Comparison of ENCODE assay signal across 8 cellular contexts in genomic region chr6:42745638-42746451, GRCh38. TPM values are rescaled to one million over a fixed set of nuclear protein-coding genes. Genes with fewer than 3 reads are reported as not detected.
DNase-seq lines count a peak whose midpoint lies in the region; ATAC-seq and TF ChIP-seq lines count a peak whose summit lies in the region.

A gene with protein sequence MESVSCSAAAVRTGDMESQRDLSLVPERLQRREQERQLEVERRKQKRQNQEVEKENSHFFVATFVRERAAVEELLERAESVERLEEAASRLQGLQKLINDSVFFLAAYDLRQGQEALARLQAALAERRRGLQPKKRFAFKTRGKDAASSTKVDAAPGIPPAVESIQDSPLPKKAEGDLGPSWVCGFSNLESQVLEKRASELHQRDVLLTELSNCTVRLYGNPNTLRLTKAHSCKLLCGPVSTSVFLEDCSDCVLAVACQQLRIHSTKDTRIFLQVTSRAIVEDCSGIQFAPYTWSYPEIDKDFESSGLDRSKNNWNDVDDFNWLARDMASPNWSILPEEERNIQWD (minus strand): TSS chr6:42746103. CDS start chr6:42746073, 30 bp downstream.

- peak within 1 kb of the TSS; percentile 97 for H3K4me3 ChIP-seq in HFF-Myc (replicated peaks; ENCODE audit: low read depth, low read length)
- peak within 1 kb of the TSS; percentile 86 to 97 for H3K4me3 ChIP-seq in gastroesophageal sphincter
- H3K4me3 ChIP-seq in neuronal stem cell (ENCODE audit: low read length in 2 of 2), result peak within 1 kb of the TSS; percentile 86 to 95
- H3K4me3 ChIP-seq in subcutaneous abdominal adipose tissue (ENCODE audit: low read depth in 1 of 5, low read length in 5 of 5), result peak within 1 kb of the TSS; percentile 98 to 100 (median 99)

- peak; percentile 93 for ATAC-seq in gastroesophageal sphincter

- peak within 1 kb of the TSS; percentile 100 for H3K27ac Mint-ChIP-seq in activated naive CD4-positive, alpha-beta T cell treated with anti-CD3 and anti-CD28 coated beads, Interleukin-2, amount 10 ng/mL, durations not matched to agents 7 days and 5 days

- H3K36me3 ChIP-seq in gastroesophageal sphincter (no peaks in the 10 kb centered on the region), neuronal stem cell (replicated peaks in 1 of 2; ENCODE audit: control insufficient read depth in 2 of 2, insufficient read depth in 2 of 2, low read length in 2 of 2) (peaks cover 0 to 12% of the 10 kb centered on the region in 2 donors), subcutaneous abdominal adipose tissue (ENCODE audit: control insufficient read depth in 5 of 5, insufficient read depth in 5 of 5, low read length in 5 of 5) (no peaks in the 10 kb centered on the region)

- H3K9ac ChIP-seq in neuronal stem cell (ENCODE audit: low read depth, low read length, poor library complexity), result peak within 1 kb of the TSS; percentile 93
- H3K9ac ChIP-seq in subcutaneous abdominal adipose tissue (ENCODE audit: low read length in 5 of 5), result peak within 1 kb of the TSS; percentile 84 to 98 (median 94)

- peak within 1 kb of the TSS; percentile 97 for H3K18ac ChIP-seq in neuronal stem cell (ENCODE audit: low read length)

- H3K9me3 ChIP-seq in gastroesophageal sphincter, result no peaks in the 10 kb centered on the region
- H3K9me3 ChIP-seq in neuronal stem cell (replicated peaks in 1 of 2; ENCODE audit: control insufficient read depth in 2 of 2, insufficient read depth in 1 of 2, low read depth in 1 of 2, low read length in 2 of 2), result no peaks in the 10 kb centered on the region
- no peaks in the 10 kb centered on the region for H3K9me3 ChIP-seq in subcutaneous abdominal adipose tissue (ENCODE audit: control insufficient read depth in 5 of 5, low read length in 5 of 5)

- peaks cover 35% of the 10 kb centered on the region for H3K4me1 Mint-ChIP-seq in activated naive CD4-positive, alpha-beta T cell treated with anti-CD3 and anti-CD28 coated beads, Interleukin-2, amount 10 ng/mL, durations not matched to agents 7 days and 5 days

- H3K4me1 ChIP-seq in gastroesophageal sphincter (peaks cover 0 to 47% (median 5%) of the 10 kb centered on the region in 3 donors), neuronal stem cell (ENCODE audit: control insufficient read depth in 2 of 2, insufficient read depth in 1 of 2, low read depth in 1 of 2, low read length in 2 of 2) (peaks cover 3 to 4% of the 10 kb centered on the region in 2 donors), subcutaneous abdominal adipose tissue (ENCODE audit: control insufficient read depth in 5 of 5, insufficient read depth in 5 of 5, low read length in 5 of 5) (peaks cover 4 to 40% (median 33%) of the 10 kb centered on the region in 5 donors)

- peak within 1 kb of the TSS; percentile 90 for H2BK5ac ChIP-seq in neuronal stem cell (ENCODE audit: low read length)

- H3K4me2 ChIP-seq in neuronal stem cell (ENCODE audit: insufficient read depth, low read length, poor library complexity, severe bottlenecking), result peak within 1 kb of the TSS; percentile 91

- H3K36me3 Mint-ChIP-seq in activated naive CD4-positive, alpha-beta T cell treated with anti-CD3 and anti-CD28 coated beads, Interleukin-2, amount 10 ng/mL, durations not matched to agents 7 days and 5 days, result peaks cover 29% of the 10 kb centered on the region

- H2AK5ac ChIP-seq in neuronal stem cell (ENCODE audit: low read depth, low read length), result peak within 1 kb of the TSS; percentile 81

- in situ Hi-C loops in SK-MEL-5 (cut with HindIII; ENCODE audit: low pct_unique_long_range_greater_than_20kb, low sequenced_read_pairs), result no loop called here

- peak; percentile 90 to 92 for TF ChIP-seq POLR2A in gastroesophageal sphincter (IDR thresholded peaks at IDR 0.05)

- peak within 1 kb of the TSS; percentile 94 for H2AFZ ChIP-seq in neuronal stem cell (ENCODE audit: low read length)

- no peak within 1 kb of the TSS for H2BK12ac ChIP-seq in neuronal stem cell (ENCODE audit: low read length)

- WGBS in gastroesophageal sphincter (ENCODE audit: low coverage in 1 of 2), 2 donors, result 0% methylated on average over 2 to 16 of the region's 57 CpGs
- no CpG with 5 or more reads among the region's 57 CpGs for WGBS in neuronal stem cell (ENCODE audit: extremely low coverage in 2 of 2, insufficient read length in 2 of 2, insufficient replicate concordance in 1 of 2), 2 donors

- H3K4me3 Mint-ChIP-seq in activated naive CD4-positive, alpha-beta T cell treated with anti-CD3 and anti-CD28 coated beads, Interleukin-2, amount 10 ng/mL, durations not matched to agents 7 days and 5 days, result peak within 1 kb of the TSS; percentile 100

- DNase-seq in GM04503 (ENCODE audit: low read depth) (peak; percentile 91), HFF-Myc (ENCODE audit: extremely low read depth, low read depth) (peak; percentile 95), NAMALWA (ENCODE audit: low spot score) (peak; percentile 99), SK-MEL-5 (ENCODE audit: low read depth, low spot score) (peak; percentile 98), neuronal stem cell (ENCODE audit: low spot score) (peak; percentile 98)
- DNase-seq in activated naive CD4-positive, alpha-beta T cell treated with anti-CD3 and anti-CD28 coated beads, Interleukin-2, amount 10 ng/mL, durations not matched to agents 7 days and 5 days, result peak; percentile 96

- peaks cover 10% of the 10 kb centered on the region for H3K27me3 Mint-ChIP-seq in activated naive CD4-positive, alpha-beta T cell treated with anti-CD3 and anti-CD28 coated beads, Interleukin-2, amount 10 ng/mL, durations not matched to agents 7 days and 5 days

- TF ChIP-seq EP300 in gastroesophageal sphincter (IDR thresholded peaks at IDR 0.05), result no peak

- no peaks in the 10 kb centered on the region for H3K27me3 ChIP-seq in gastroesophageal sphincter
- H3K27me3 ChIP-seq in neuronal stem cell (ENCODE audit: control insufficient read depth in 3 of 3, insufficient read depth in 3 of 3, low read depth in 1 of 3, low read length in 3 of 3), result no peaks in the 10 kb centered on the region
- H3K27me3 ChIP-seq in subcutaneous abdominal adipose tissue (ENCODE audit: control insufficient read depth in 5 of 5, insufficient read depth in 4 of 5, low read length in 5 of 5), result no peaks in the 10 kb centered on the region

- no peak within 1 kb of the TSS for H4K8ac ChIP-seq in neuronal stem cell (ENCODE audit: low read depth, low read length)

- H3K14ac ChIP-seq in neuronal stem cell (ENCODE audit: low read length), result peak within 1 kb of the TSS; percentile 44

- H2BK15ac ChIP-seq in neuronal stem cell (ENCODE audit: low read length), result peak within 1 kb of the TSS; percentile 73

- CTCF ChIA-PET in activated naive CD4-positive, alpha-beta T cell treated with anti-CD3 and anti-CD28 coated beads, Interleukin-2, amount 10 ng/mL, durations not matched to agents 7 days and 5 days (lab: Charles Lee), result interaction anchor here (0.6 to 1.8 kb wide), 8 partner anchors 9 to 198 kb away, joined by 3 to 7 read pairs (median 4); partner anchors contain the start of gene RPL7L1

- H3K79me1 ChIP-seq in neuronal stem cell (ENCODE audit: low read depth, low read length), result peaks cover 9% of the 10 kb centered on the region

- peak within 1 kb of the TSS; percentile 84 for H3K4ac ChIP-seq in neuronal stem cell (ENCODE audit: low read length)

- peak within 1 kb of the TSS; percentile 93 to 96 (median 96) for H3K27ac ChIP-seq in gastroesophageal sphincter
- peak within 1 kb of the TSS; percentile 94 for H3K27ac ChIP-seq in neuronal stem cell (replicated peaks; ENCODE audit: low read length)
- peak within 1 kb of the TSS; percentile 89 for H3K27ac ChIP-seq in subcutaneous abdominal adipose tissue (ENCODE audit: low read depth, low read length)

- H3K9me3 Mint-ChIP-seq in activated naive CD4-positive, alpha-beta T cell treated with anti-CD3 and anti-CD28 coated beads, Interleukin-2, amount 10 ng/mL, durations not matched to agents 7 days and 5 days, result no peaks in the 10 kb centered on the region

- H2BK120ac ChIP-seq in neuronal stem cell (ENCODE audit: low read depth, low read length), result peak within 1 kb of the TSS; percentile 81

- H4K91ac ChIP-seq in neuronal stem cell (ENCODE audit: low read depth, low read length, poor library complexity), result no peak within 1 kb of the TSS

- no peak for TF ChIP-seq CTCF in HFF-Myc (IDR thresholded peaks at IDR 0.05; ENCODE audit: low read depth, low read length, missing control alignments)
- no peak for TF ChIP-seq CTCF in gastroesophageal sphincter (IDR thresholded peaks at IDR 0.05)

- H3K23ac ChIP-seq in neuronal stem cell (ENCODE audit: low read depth, low read length, poor library complexity), result peak within 1 kb of the TSS; percentile 98

RNA-seq across cellular contexts. Expression of the gene that starts here (rescaled TPM):
- 35.2 and 37.9 TPM in 2 replicates for total RNA-seq in SK-MEL-5 (2014; rRNA removed; shearing (Covaris generic))
- 24.2 and 29.9 TPM in 2 replicates for polyA plus RNA-seq in SK-MEL-5 (2015; cell fraction: cytosol; rRNA removed)
- 17.9 and 28.5 TPM in 2 replicates for polyA plus RNA-seq in SK-MEL-5 (2015; cell fraction: nucleus; rRNA removed)
- total RNA-seq in gastroesophageal sphincter, result 10 to 100 TPM; 32.0 to 44.2 (median 37.4) TPM
- 17.4 TPM for polyA plus RNA-seq in neuronal stem cell (2013, experiment 1 of 2)
- 17.3 TPM for polyA plus RNA-seq in neuronal stem cell (2013, experiment 2 of 2)

Comparison
In these comparisons a context has a peak if more than half of its experiments do, and no peak if none do; other contexts are left out.
1. Peak in every context shown above with its lines: DNase-seq, ATAC-seq, H3K4me3 ChIP-seq and H3K27ac ChIP-seq.